In genomic region chr7:5489991-5490536, GRCh38 we compare ENCODE assay signal across 1 cellular context.
TF ChIP-seq lines count a peak whose summit lies in the region.

No MANE protein-coding gene starts in this region.

TF ChIP-seq in IMR-90, 13 proteins besides CTCF, POLR2A, EP300 and RAD21 (continued from another document):
- TF ChIP-seq ELK1 (IDR thresholded peaks at IDR 0.05; ENCODE audit: borderline replicate concordance, low read depth, low read length) (no peak), USF2 (IDR thresholded peaks at IDR 0.05; ENCODE audit: low read depth, low read length) (no peak), FOS (IDR thresholded peaks at IDR 0.05; ENCODE audit: low read depth, low read length) (no peak), NFE2L2 (IDR thresholded peaks at IDR 0.05; ENCODE audit: low read depth, low read length) (no peak), CHD1 (IDR thresholded peaks at IDR 0.05; ENCODE audit: low read depth, low read length) (no peak)
